Comparison of ENCODE assay signal across 8 cellular contexts in genomic region chr5:110916373-110917049, GRCh38.
A peak's percentile ranks its signal among the peaks of the same experiment; 100 is the strongest.
DNase-seq lines count a peak whose midpoint lies in the region; ATAC-seq and TF ChIP-seq lines count a peak whose summit lies in the region.

No MANE protein-coding gene starts in this region.

- no peak overlapping the region for H3K4me2 ChIP-seq in neuronal stem cell (ENCODE audit: insufficient read depth, low read length, poor library complexity, severe bottlenecking)

- no peak overlapping the region for H3K27ac ChIP-seq in neuronal stem cell (replicated peaks; ENCODE audit: low read length)

- no peak overlapping the region for H4K8ac ChIP-seq in neuronal stem cell (ENCODE audit: low read depth, low read length)

- DNase-seq in astrocyte of the spinal cord (ENCODE audit: low read depth, low spot score) = peak; percentile 90
- no peak for DNase-seq in neuronal stem cell (ENCODE audit: low spot score)
- no peak for DNase-seq in GM10266 (ENCODE audit: extremely low spot score)
- DNase-seq in NCI-H510A treated with DMSO at 0.1 percent for 48 hours (lab: John Stamatoyannopoulos, UW) = no peak
- no peak for DNase-seq in activated CD4-positive, alpha-beta T cell treated with anti-CD3 and anti-CD28 coated beads, Interleukin-2, amount 10 ng/mL, durations not matched to agents 24 days and 14 days

- H2BK15ac ChIP-seq in neuronal stem cell (ENCODE audit: low read length) = no peak overlapping the region

- no peaks in the 10 kb centered on the region for H3K9me3 ChIP-seq in neuronal stem cell (replicated peaks in 1 of 2; ENCODE audit: control insufficient read depth in 2 of 2, insufficient read depth in 1 of 2, low read depth in 1 of 2, low read length in 2 of 2)

- no peak overlapping the region for H3K14ac ChIP-seq in neuronal stem cell (ENCODE audit: low read length)

- no peak overlapping the region for H3K18ac ChIP-seq in neuronal stem cell (ENCODE audit: low read length)

- no peak overlapping the region for H3K4me3 Mint-ChIP-seq in activated CD4-positive, alpha-beta T cell treated with anti-CD3 and anti-CD28 coated beads, Interleukin-2, amount 10 ng/mL, durations not matched to agents 24 days and 14 days

- peaks cover 0 to 2% of the 10 kb centered on the region in 2 donors for H3K4me1 ChIP-seq in neuronal stem cell (ENCODE audit: control insufficient read depth in 2 of 2, insufficient read depth in 1 of 2, low read depth in 1 of 2, low read length in 2 of 2)

- TF ChIP-seq CTCF in astrocyte of the spinal cord (IDR thresholded peaks at IDR 0.05; ENCODE audit: low read depth, low read length) = no peak
- TF ChIP-seq CTCF in GM10266 (IDR thresholded peaks at IDR 0.05; ENCODE audit: control insufficient read depth, insufficient read depth, low read depth, missing control alignments) = no peak

- H3K27me3 ChIP-seq in neuronal stem cell (ENCODE audit: control insufficient read depth in 3 of 3, insufficient read depth in 3 of 3, low read depth in 1 of 3, low read length in 3 of 3) = no peaks in the 10 kb centered on the region

- no peak overlapping the region for H4K91ac ChIP-seq in neuronal stem cell (ENCODE audit: low read depth, low read length, poor library complexity)

- H3K4me1 Mint-ChIP-seq in activated CD4-positive, alpha-beta T cell treated with anti-CD3 and anti-CD28 coated beads, Interleukin-2, amount 10 ng/mL, durations not matched to agents 24 days and 14 days = no peaks in the 10 kb centered on the region

- no peak overlapping the region for H3K23ac ChIP-seq in neuronal stem cell (ENCODE audit: low read depth, low read length, poor library complexity)

- intact Hi-C loops in activated CD4-positive, alpha-beta T cell treated with anti-CD3 and anti-CD28 coated beads, Interleukin-2, amount 10 ng/mL, durations not matched to agents 24 days and 14 days (cut with micrococcal nuclease) = no loop called here

- H3K36me3 ChIP-seq in neuronal stem cell (replicated peaks in 1 of 2; ENCODE audit: control insufficient read depth in 2 of 2, insufficient read depth in 2 of 2, low read length in 2 of 2) = no peaks in the 10 kb centered on the region

- in situ Hi-C loops in astrocyte of the spinal cord (cut with HindIII; ENCODE audit: low sequenced_read_pairs) = no loop called here

- H2BK12ac ChIP-seq in neuronal stem cell (ENCODE audit: low read length) = no peak overlapping the region

- H3K9me3 Mint-ChIP-seq in activated CD4-positive, alpha-beta T cell treated with anti-CD3 and anti-CD28 coated beads, Interleukin-2, amount 10 ng/mL, durations not matched to agents 24 days and 14 days = no peaks in the 10 kb centered on the region

- no peak overlapping the region for H3K4ac ChIP-seq in neuronal stem cell (ENCODE audit: low read length)

- no peaks in the 10 kb centered on the region for H3K79me1 ChIP-seq in neuronal stem cell (ENCODE audit: low read depth, low read length)

- no peak overlapping the region for H2AK5ac ChIP-seq in neuronal stem cell (ENCODE audit: low read depth, low read length)

- WGBS in neuronal stem cell (ENCODE audit: extremely low coverage in 2 of 2, insufficient read length in 2 of 2, insufficient replicate concordance in 1 of 2), 2 donors = no CpG with 5 or more reads among the region's 6 CpGs

- no peaks in the 10 kb centered on the region for H3K36me3 Mint-ChIP-seq in activated CD4-positive, alpha-beta T cell treated with anti-CD3 and anti-CD28 coated beads, Interleukin-2, amount 10 ng/mL, durations not matched to agents 24 days and 14 days (ENCODE audit: low read depth)

- H3K27ac Mint-ChIP-seq in activated CD4-positive, alpha-beta T cell treated with anti-CD3 and anti-CD28 coated beads, Interleukin-2, amount 10 ng/mL, durations not matched to agents 24 days and 14 days = no peak overlapping the region

- H3K4me3 ChIP-seq in astrocyte of the spinal cord (ENCODE audit: low read depth, low read length) (no peak overlapping the region), neuronal stem cell (ENCODE audit: low read length in 2 of 2) (no peak overlapping the region)

- no peak overlapping the region for H3K9ac ChIP-seq in neuronal stem cell (ENCODE audit: low read depth, low read length, poor library complexity)

- peak overlapping the region; percentile 36 for H2AFZ ChIP-seq in neuronal stem cell (ENCODE audit: low read length)

- ATAC-seq in GM18517 (IDR thresholded peaks at IDR 0.05; ENCODE audit: unreplicated experiment) (peak; percentile 67), HG03469 (IDR thresholded peaks at IDR 0.05; ENCODE audit: unreplicated experiment) (peak; percentile 80), GM18909 (IDR thresholded peaks at IDR 0.05; ENCODE audit: poor library complexity, unreplicated experiment) (no peak)

- no peak overlapping the region for H2BK5ac ChIP-seq in neuronal stem cell (ENCODE audit: low read length)

- peaks cover 6% of the 10 kb centered on the region for H3K27me3 Mint-ChIP-seq in activated CD4-positive, alpha-beta T cell treated with anti-CD3 and anti-CD28 coated beads, Interleukin-2, amount 10 ng/mL, durations not matched to agents 24 days and 14 days

- no peak overlapping the region for H2BK120ac ChIP-seq in neuronal stem cell (ENCODE audit: low read depth, low read length)
